9 cellular contexts compared by ENCODE assay signal in genomic region chr11:35214792-35215193, GRCh38.
DNase-seq lines count a peak whose midpoint lies in the region; ATAC-seq and TF ChIP-seq lines count a peak whose summit lies in the region.
"Had no signal": no experiment of that assay in that cellular context is flagged by ENCODE, and none has a peak within 500 bp of the region (broad histone marks: within the 10 kb centered on the region; RNA-seq: fewer than 3 reads in every experiment).

No MANE protein-coding gene starts in this region.

- no peak for TF ChIP-seq POLR2A in sigmoid colon (IDR thresholded peaks at IDR 0.05)

- H3K9me3 Mint-ChIP-seq in activated CD4-positive, alpha-beta T cell treated with anti-CD3 and anti-CD28 coated beads, Interleukin-2, amount 10 ng/mL, durations not matched to agents 7 days and 5 days: peaks cover 14% of the 10 kb centered on the region

- H3K27me3 Mint-ChIP-seq in activated CD4-positive, alpha-beta T cell treated with anti-CD3 and anti-CD28 coated beads, Interleukin-2, amount 10 ng/mL, durations not matched to agents 7 days and 5 days: no peaks in the 10 kb centered on the region

- CTCF ChIA-PET in activated CD4-positive, alpha-beta T cell treated with anti-CD3 and anti-CD28 coated beads, Interleukin-2, amount 10 ng/mL, durations not matched to agents 7 days and 5 days (lab: Charles Lee): no interaction called here

- no peak overlapping the region for H3K4me3 ChIP-seq in sigmoid colon

- no peak overlapping the region for H3K27ac ChIP-seq in sigmoid colon

- H3K36me3 ChIP-seq in sigmoid colon: peaks cover 0 to 51% (median 2%) of the 10 kb centered on the region in 4 donors

- no peak for ATAC-seq in GM21528 (IDR thresholded peaks at IDR 0.05; ENCODE audit: low FRiP score, unreplicated experiment)

- no peak for TF ChIP-seq CTCF in sigmoid colon (IDR thresholded peaks at IDR 0.05)

- WGBS in sigmoid colon, 2 donors: 53 to 65% methylated on average over 1 of the region's 1 CpG

- DNase-seq in HCEC 1CT: peak; percentile 95
- no peak for DNase-seq in activated CD4-positive, alpha-beta T cell treated with anti-CD3 and anti-CD28 coated beads, Interleukin-2, amount 10 ng/mL, durations not matched to agents 7 days and 5 days
- peak; percentile 86 for DNase-seq in fibroblast of the conjunctiva (ENCODE audit: low read depth)
- peak; percentile 36 to 49 for DNase-seq in stimulated activated CD8-positive, alpha-beta memory T cell treated with anti-CD3 and anti-CD28 coated beads, Interleukin-15, amount 100 ng/mL, for 48 hours (ENCODE audit: low read depth in 2 of 2)
- DNase-seq in cardiac septum (ENCODE audit: low spot score): no peak
- DNase-seq in sigmoid colon: no peak
- DNase-seq in NCI-H69 (lab: John Stamatoyannopoulos, UW): no peak

- peaks cover 96% of the 10 kb centered on the region for H3K36me3 Mint-ChIP-seq in activated CD4-positive, alpha-beta T cell treated with anti-CD3 and anti-CD28 coated beads, Interleukin-2, amount 10 ng/mL, durations not matched to agents 7 days and 5 days (ENCODE audit: low read depth)

- H3K27me3 ChIP-seq in sigmoid colon: no peaks in the 10 kb centered on the region

- H3K4me1 Mint-ChIP-seq in activated CD4-positive, alpha-beta T cell treated with anti-CD3 and anti-CD28 coated beads, Interleukin-2, amount 10 ng/mL, durations not matched to agents 7 days and 5 days: peaks cover 55% of the 10 kb centered on the region

- intact Hi-C loops in cardiac septum (cut with DNase I) (no loop called here), sigmoid colon (cut with DNase I) (no loop called here)

- POLR2A ChIA-PET in activated CD4-positive, alpha-beta T cell treated with anti-CD3 and anti-CD28 coated beads, Interleukin-2, amount 10 ng/mL, durations not matched to agents 7 days and 5 days (lab: Charles Lee): no interaction called here

- no peaks in the 10 kb centered on the region for H3K9me3 ChIP-seq in sigmoid colon

- peaks cover 0 to 21% (median 11%) of the 10 kb centered on the region in 4 donors for H3K4me1 ChIP-seq in sigmoid colon

- TF ChIP-seq EP300 in sigmoid colon (IDR thresholded peaks at IDR 0.05): no peak

- no peak overlapping the region for H3K4me3 Mint-ChIP-seq in activated CD4-positive, alpha-beta T cell treated with anti-CD3 and anti-CD28 coated beads, Interleukin-2, amount 10 ng/mL, durations not matched to agents 7 days and 5 days
- H3K4me3 Mint-ChIP-seq: T-helper 1 cell treated with Interleukin-12 subunit alpha and Interleukin-12 subunit beta and Interleukin-4 antibody, amounts not matched to agents 30 μg/mL and 1 μg/mL, for 36 hours had no signal

- H3K27ac Mint-ChIP-seq in activated CD4-positive, alpha-beta T cell treated with anti-CD3 and anti-CD28 coated beads, Interleukin-2, amount 10 ng/mL, durations not matched to agents 7 days and 5 days: peak overlapping the region; percentile 64
- H3K27ac Mint-ChIP-seq: T-helper 1 cell treated with Interleukin-12 subunit alpha and Interleukin-12 subunit beta and Interleukin-4 antibody, amounts not matched to agents 30 μg/mL and 1 μg/mL, for 36 hours had no signal

Comparison
In these comparisons a context has a peak if more than half of its experiments do, and no peak if none do; other contexts are left out.
1. DNase-seq: peak in HCEC 1CT (single experiment), fibroblast of the conjunctiva (single experiment) and stimulated activated CD8-positive, alpha-beta memory T cell treated with anti-CD3 and anti-CD28 coated beads, Interleukin-15, amount 100 ng/mL, for 48 hours (2 of 2); none in activated CD4-positive, alpha-beta T cell treated with anti-CD3 and anti-CD28 coated beads, Interleukin-2, amount 10 ng/mL, durations not matched to agents 7 days and 5 days (single experiment), cardiac septum (single experiment), sigmoid colon (single experiment) and NCI-H69 (single experiment).